1 cellular context compared by ENCODE assay signal in genomic region chr4:37723067-37723466, GRCh38.
TF ChIP-seq lines count a peak whose summit lies in the region.

No MANE protein-coding gene starts in this region.

TF ChIP-seq in HEK293, 187 proteins besides CTCF, POLR2A, EP300 and RAD21 (continued from another document):
- TF ChIP-seq, protein P1, sequence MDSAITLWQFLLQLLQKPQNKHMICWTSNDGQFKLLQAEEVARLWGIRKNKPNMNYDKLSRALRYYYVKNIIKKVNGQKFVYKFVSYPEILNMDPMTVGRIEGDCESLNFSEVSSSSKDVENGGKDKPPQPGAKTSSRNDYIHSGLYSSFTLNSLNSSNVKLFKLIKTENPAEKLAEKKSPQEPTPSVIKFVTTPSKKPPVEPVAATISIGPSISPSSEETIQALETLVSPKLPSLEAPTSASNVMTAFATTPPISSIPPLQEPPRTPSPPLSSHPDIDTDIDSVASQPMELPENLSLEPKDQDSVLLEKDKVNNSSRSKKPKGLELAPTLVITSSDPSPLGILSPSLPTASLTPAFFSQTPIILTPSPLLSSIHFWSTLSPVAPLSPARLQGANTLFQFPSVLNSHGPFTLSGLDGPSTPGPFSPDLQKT (IDR thresholded peaks at IDR 0.05; ENCODE audit: borderline replicate concordance, low read depth, low read length): no peak
